In genomic region chr14:63664143-63664460, GRCh38 we compare ENCODE assay signal across 18 cellular contexts. TPM values are rescaled to one million over a fixed set of nuclear protein-coding genes. Genes with fewer than 3 reads are reported as not detected.
DNase-seq lines count a peak whose midpoint lies in the region; ATAC-seq, FAIRE-seq and TF ChIP-seq lines count a peak whose summit lies in the region.
"Had no signal": no experiment of that assay in that cellular context is flagged by ENCODE, and none has a peak within 500 bp of the region (broad histone marks: within the 10 kb centered on the region; RNA-seq: fewer than 3 reads in every experiment).

No MANE protein-coding gene starts in this region.

- TF ChIP-seq CTCF in HepG2 (CRISPR knock-in tag; IDR thresholded peaks at IDR 0.05) (no peak), right lobe of liver (IDR thresholded peaks at IDR 0.05) (no peak), RWPE2 (IDR thresholded peaks at IDR 0.05; ENCODE audit: poor library complexity, severe bottlenecking) (no peak), type B pancreatic cell (conservative IDR thresholded peaks at IDR 0.05) (no peak), esophagus squamous epithelium (IDR thresholded peaks at IDR 0.05) (no peak), natural killer cell (IDR thresholded peaks at IDR 0.05) (no peak), uterus (IDR thresholded peaks at IDR 0.05) (no peak)

- intact Hi-C loops in HepG2 (cut with micrococcal nuclease; ENCODE audit: unreplicated experiment) (no loop called here), right lobe of liver (cut with DNase I) (no loop called here), esophagus squamous epithelium (cut with DNase I) (no loop called here), natural killer cell (cut with micrococcal nuclease) (no loop called here), uterus (cut with DNase I; ENCODE audit: low total_unique reads) (no loop called here)

- H3K4me1 ChIP-seq in HepG2 (ENCODE audit: insufficient read depth, low read length) (peaks cover 25% of the 10 kb centered on the region), right lobe of liver (peaks cover 0 to 4% (median 2%) of the 10 kb centered on the region in 4 donors), RWPE2 (ENCODE audit: insufficient read depth, poor library complexity, severe bottlenecking) (no peaks in the 10 kb centered on the region), esophagus squamous epithelium (no peaks in the 10 kb centered on the region), uterus (no peaks in the 10 kb centered on the region)
- H3K4me1 ChIP-seq: BLaER1 had no signal

- in situ Hi-C loops in HepG2 (cut with HindIII; ENCODE audit: extremely low pct_ligation_motif_present, low pct_unique_long_range_greater_than_20kb), result no loop called here

- H3K36me3 ChIP-seq in HepG2 (replicated peaks in 1 of 2; ENCODE audit: control insufficient read depth in 1 of 2, insufficient read depth in 2 of 2, low read length in 2 of 2), result no peaks in the 10 kb centered on the region
- peaks cover 0 to 2% (median 0%) of the 10 kb centered on the region in 4 donors for H3K36me3 ChIP-seq in right lobe of liver
- no peaks in the 10 kb centered on the region for H3K36me3 ChIP-seq in RWPE2 (ENCODE audit: low read depth)
- no peaks in the 10 kb centered on the region for H3K36me3 ChIP-seq in esophagus squamous epithelium
- no peaks in the 10 kb centered on the region for H3K36me3 ChIP-seq in uterus
- H3K36me3 ChIP-seq: BLaER1 had no signal

- no peaks in the 10 kb centered on the region for H3K9me3 ChIP-seq in HepG2 (ENCODE audit: low read length)
- no peaks in the 10 kb centered on the region for H3K9me3 ChIP-seq in right lobe of liver
- H3K9me3 ChIP-seq in RWPE2 (ENCODE audit: severe bottlenecking), result no peaks in the 10 kb centered on the region
- no peaks in the 10 kb centered on the region for H3K9me3 ChIP-seq in esophagus squamous epithelium
- H3K9me3 ChIP-seq in uterus, result no peaks in the 10 kb centered on the region

- CTCF ChIA-PET in HepG2 (lab: Yijun Ruan, JAX; ENCODE audit: low intra/inter-chr PET ratio, low total read pairs), result no interaction called here

- TF ChIP-seq RAD21 in HepG2 (CRISPR knock-in tag; IDR thresholded peaks at IDR 0.05), result no peak

- no peak for TF ChIP-seq EP300 in HepG2 (IDR thresholded peaks at IDR 0.05; ENCODE audit: low read depth in 2 of 2, low read length in 2 of 2)
- TF ChIP-seq EP300 in HepG2 (CRISPR knock-in tag; IDR thresholded peaks at IDR 0.05; ENCODE audit: borderline replicate concordance), result no peak

- H3K36me3 Mint-ChIP-seq in type B pancreatic cell, result peaks cover 4% of the 10 kb centered on the region
- no peaks in the 10 kb centered on the region for H3K36me3 Mint-ChIP-seq in natural killer cell

- H3K79me2 ChIP-seq in HepG2 (ENCODE audit: insufficient read depth, low read length), result no peaks in the 10 kb centered on the region

- H3K27ac ChIP-seq in HepG2 (ENCODE audit: extremely low read length, insufficient read depth, low read length) (no peak overlapping the region), right lobe of liver (no peak overlapping the region), RWPE2 (ENCODE audit: poor library complexity, severe bottlenecking) (no peak overlapping the region), esophagus squamous epithelium (no peak overlapping the region), uterus (no peak overlapping the region)
- H3K27ac ChIP-seq: BLaER1, HL-60 had no signal

- H3K4me2 ChIP-seq in HepG2 (ENCODE audit: low read depth, low read length), result peak overlapping the region; percentile 61
- H3K4me2 ChIP-seq: BLaER1, GM23338 had no signal

- no peak overlapping the region for H2AFZ ChIP-seq in HepG2 (ENCODE audit: low read length)
- H2AFZ ChIP-seq: GM23338 had no signal

- H3K27ac Mint-ChIP-seq in type B pancreatic cell (peak overlapping the region; percentile 72), natural killer cell (no peak overlapping the region)
- H3K27ac Mint-ChIP-seq: CD14-positive monocyte; CD4-positive, alpha-beta memory T cell; GM23338; HFFc6; IgD-negative memory B cell had no signal

- DNase-seq in HepG2 (ENCODE audit: low spot score) (peak; percentile 30), right lobe of liver (no peak), RWPE2 (ENCODE audit: low spot score) (no peak), type B pancreatic cell (ENCODE audit: extremely low spot score, unreplicated experiment) (no peak), esophagus squamous epithelium (lab: John Stamatoyannopoulos, UW) (no peak), natural killer cell (no peak), uterus (no peak)
- DNase-seq: 8988T; CD4-positive, alpha-beta memory T cell; DND-41; HFFc6 had no signal

- H3K27me3 Mint-ChIP-seq in type B pancreatic cell (no peaks in the 10 kb centered on the region), natural killer cell (ENCODE audit: low read depth in 2 of 2) (no peaks in the 10 kb centered on the region)
- H3K27me3 Mint-ChIP-seq: CD4-positive, alpha-beta memory T cell; IgD-negative memory B cell had no signal

- no peak overlapping the region for H3K9ac ChIP-seq in HepG2 (ENCODE audit: insufficient read depth, low read depth, low read length)
- H3K9ac ChIP-seq: BLaER1 had no signal

- no peak for TF ChIP-seq POLR2A in HepG2 (IDR thresholded peaks at IDR 0.05; ENCODE audit: insufficient read depth in 1 of 2, low read depth in 2 of 2, low read length in 2 of 2)
- TF ChIP-seq POLR2A in right lobe of liver (IDR thresholded peaks at IDR 0.05), result no peak
- no peak for TF ChIP-seq POLR2A in esophagus squamous epithelium (IDR thresholded peaks at IDR 0.05)
- no peak for TF ChIP-seq POLR2A in uterus (IDR thresholded peaks at IDR 0.05)

- H3K4me3 ChIP-seq in HepG2 (replicated peaks in 1 of 3; ENCODE audit: insufficient read depth in 1 of 3, low read depth in 2 of 3, low read length in 3 of 3) (peak overlapping the region in 1 of 3 experiments; percentile 43; a peak in 2 of 6 replicates), right lobe of liver (no peak overlapping the region), RWPE2 (ENCODE audit: severe bottlenecking) (no peak overlapping the region), esophagus squamous epithelium (no peak overlapping the region), uterus (no peak overlapping the region)
- H3K4me3 ChIP-seq: BLaER1, GM12878, GM23338 had no signal

- BruUV-seq in HepG2 (replicated peaks; lab: Mats Ljungman, UMichigan), result no TSS peak

- H3K4me3 Mint-ChIP-seq in type B pancreatic cell (no peak overlapping the region), natural killer cell (no peak overlapping the region)
- H3K4me3 Mint-ChIP-seq: CD14-positive monocyte; CD4-positive, alpha-beta memory T cell; GM23338; HFFc6 had no signal

- FAIRE-seq in HepG2 (lab: Jason Lieb, UNC), result no peak
- FAIRE-seq: GM12878, GM19239 had no signal

- H3K27me3 ChIP-seq in HepG2 (ENCODE audit: control insufficient read depth in 1 of 2, insufficient read depth in 2 of 2, low read length in 2 of 2), result no peaks in the 10 kb centered on the region
- H3K27me3 ChIP-seq in right lobe of liver, result no peaks in the 10 kb centered on the region
- H3K27me3 ChIP-seq in RWPE2 (ENCODE audit: insufficient read depth, poor library complexity, severe bottlenecking), result no peaks in the 10 kb centered on the region
- no peaks in the 10 kb centered on the region for H3K27me3 ChIP-seq in esophagus squamous epithelium
- no peaks in the 10 kb centered on the region for H3K27me3 ChIP-seq in uterus
- H3K27me3 ChIP-seq: BLaER1 had no signal

- H3K4me1 Mint-ChIP-seq in type B pancreatic cell (ENCODE audit: unreplicated experiment) (no peaks in the 10 kb centered on the region), natural killer cell (no peaks in the 10 kb centered on the region)
- H3K4me1 Mint-ChIP-seq: CD4-positive, alpha-beta memory T cell; GM23338 had no signal

- POLR2A ChIA-PET in HepG2 (lab: Yijun Ruan, JAX), result interaction anchor here (1.5 kb wide), 1 partner anchor 22 kb away, joined by 12 read pairs; the partner anchor contains the start of gene WDR89

- H4K20me1 ChIP-seq in HepG2 (ENCODE audit: insufficient read depth, low read length), result no peaks in the 10 kb centered on the region
- H4K20me1 ChIP-seq: BLaER1 had no signal

- ATAC-seq in HepG2, result no peak
- no peak for ATAC-seq in right lobe of liver
- ATAC-seq in RWPE2 (ENCODE audit: low read depth), result peak; percentile 43; the same call in 2 of the 3 replicates
- no peak for ATAC-seq in natural killer cell

- peaks cover 4% of the 10 kb centered on the region for H3K9me3 Mint-ChIP-seq in type B pancreatic cell
- H3K9me3 Mint-ChIP-seq in natural killer cell, result no peaks in the 10 kb centered on the region
- H3K9me3 Mint-ChIP-seq: CD4-positive, alpha-beta memory T cell; HFFc6; IgD-negative memory B cell had no signal

RNA-seq across cellular contexts. Expression of gene WDR89, which starts 22.4 kb away (rescaled TPM):
- total RNA-seq in HepG2 (2016; rRNA removed; fragmentation: Illumina TruSeq; extraction: Trizol) (20.1 and 37.0 TPM in 2 replicates), right lobe of liver (1 to 10 TPM; 3.3 to 7.9 (median 5.8) TPM), type B pancreatic cell (ENCODE audit: low replicate concordance) (13.3 and 17.1 TPM in 2 replicates), esophagus squamous epithelium (1 to 10 TPM; 3.5 to 7.4 (median 5.8) TPM), natural killer cell (10 to 100 TPM in 2 of 3 donors, 1 to 10 TPM in 1; 9.6 to 13.4 (median 10.7) TPM), uterus (10 to 100 TPM; 20.3 to 36.4 (median 32.1) TPM)
- total RNA-seq in HepG2 (2016; cell fraction: cytosol; rRNA removed; fragmentation: Illumina TruSeq; extraction: Trizol; ENCODE audit: low read depth), result 13.0 and 15.7 TPM in 2 replicates
- 21.8 and 36.8 TPM in 2 replicates for total RNA-seq in HepG2 (2016; cell fraction: insoluble cytoplasmic fraction; rRNA removed; fragmentation: Illumina TruSeq; extraction: Trizol)
- 14.1 and 17.0 TPM in 2 replicates for total RNA-seq in HepG2 (2016; cell fraction: membrane; rRNA removed; fragmentation: Illumina TruSeq; extraction: Trizol)
- 11.0 and 12.6 TPM in 2 replicates for total RNA-seq in HepG2 (2016; cell fraction: nucleus; rRNA removed; fragmentation: Illumina TruSeq; extraction: Trizol)
- polyA plus RNA-seq in HepG2 (2011; rRNA removed), result 4.2 and 5.2 TPM in 2 replicates
- polyA plus RNA-seq in HepG2 (2011; cell fraction: cytosol; rRNA removed), result 1.5 and 3.3 TPM in 2 replicates
- polyA plus RNA-seq in HepG2 (2011; cell fraction: nucleus; rRNA removed), result 1.2 and 2.2 TPM in 2 replicates
- 8.8 and 10.4 TPM in 2 replicates for polyA plus RNA-seq in HepG2 (2012)
- polyA plus RNA-seq in HepG2 (2016; cell fraction: cytosol; fragmentation: Illumina TruSeq; extraction: Trizol; ENCODE audit: low read depth), result 0.91 and 0.95 TPM in 2 replicates
- polyA plus RNA-seq in HepG2 (2016; cell fraction: insoluble cytoplasmic fraction; fragmentation: Illumina TruSeq; extraction: Trizol; ENCODE audit: low read depth), result 19.5 and 21.1 TPM in 2 replicates
- 3.0 and 3.7 TPM in 2 replicates for polyA plus RNA-seq in HepG2 (2016; cell fraction: membrane; fragmentation: Illumina TruSeq; extraction: Trizol; ENCODE audit: low read depth)
- 11.3 and 13.0 TPM in 2 replicates for polyA plus RNA-seq in HepG2 (2016; cell fraction: nucleus; fragmentation: Illumina TruSeq; extraction: Trizol; ENCODE audit: insufficient read depth, low read depth)
- 4.7 and 6.7 TPM in 2 replicates for polyA minus RNA-seq in HepG2 (2011; rRNA and poly(A)+ RNA removed; ENCODE audit: low replicate concordance)
- 7.7 and 9.3 TPM in 2 replicates for polyA minus RNA-seq in HepG2 (2011; cell fraction: cytosol; rRNA and poly(A)+ RNA removed)
- 9.4 and 10.9 TPM in 2 replicates for polyA minus RNA-seq in HepG2 (2011; cell fraction: nucleus; rRNA and poly(A)+ RNA removed)
